Comparison of ENCODE assay signal across 10 cellular contexts in genomic region chr10:43576580-43576979, GRCh38.
"Had no signal": no experiment of that assay in that cellular context is flagged by ENCODE, and none has a peak within 500 bp of the region (broad histone marks: within the 10 kb centered on the region; RNA-seq: fewer than 3 reads in every experiment).

No MANE protein-coding gene starts in this region.

- DNase-seq: amygdala, brain microvascular endothelial cell, cerebellar nuclear complex, posterior cingulate gyrus, tibial artery had no signal

- H3K27me3 ChIP-seq: brain microvascular endothelial cell, hepatocyte, tibial artery, vagina had no signal

- ATAC-seq: SK-N-SH treated with all-trans-retinoic acid at 6 μM for 48 hours had no signal

- H3K27ac ChIP-seq: brain microvascular endothelial cell, hepatocyte, neutrophil, tibial artery, vagina had no signal

- H3K9me3 ChIP-seq: neutrophil, tibial artery, vagina had no signal

- H3K36me3 ChIP-seq: brain microvascular endothelial cell, neutrophil, tibial artery, vagina had no signal

- H3K4me3 Mint-ChIP-seq: dendritic cell treated with granulocyte-macrophage colony-stimulating factor and Interleukin-4, amounts not matched to agents 40 ng/mL and 50 ng/mL, for 4 days had no signal

- H3K4me3 ChIP-seq: hepatocyte, tibial artery, vagina had no signal
